Comparison of ENCODE assay signal across 21 cellular contexts in genomic region chr17:4558311-4558972, GRCh38. TPM values are rescaled to one million over a fixed set of nuclear protein-coding genes. Genes with fewer than 3 reads are reported as not detected.
"Had no signal": no experiment of that assay in that cellular context is flagged by ENCODE, and none has a peak within 500 bp of the region (broad histone marks: within the 10 kb centered on the region; RNA-seq: fewer than 3 reads in every experiment).

No MANE protein-coding gene starts in this region.

- H3K27me3 Mint-ChIP-seq: activated naive CD4-positive, alpha-beta T cell treated with anti-CD3 and anti-CD28 coated beads, Interleukin-2, amount 10 ng/mL, durations not matched to agents 7 days and 5 days; activated T-cell treated with anti-CD3 and anti-CD28 coated beads, Interleukin-2, amount 50 U/mL, for 24 hours; T-cell had no signal

- H3K4me3 ChIP-seq: ascending aorta had no signal

- DNase-seq: activated CD4-positive, CD25-positive, alpha-beta regulatory T cell treated with anti-CD3 and anti-CD28 coated beads, Interleukin-2, amount 50 U/mL, for 72 hours; activated naive CD4-positive, alpha-beta T cell treated with anti-CD3 and anti-CD28 coated beads, Interleukin-2, amount 10 ng/mL, durations not matched to agents 7 days and 5 days; activated T-cell treated with anti-CD3 and anti-CD28 coated beads, Interleukin-2, amount 50 U/mL, for 24 hours; brain microvascular endothelial cell; caudate nucleus; dermis blood vessel endothelial cell; effector memory CD4-positive, alpha-beta T cell; foreskin keratinocyte; mesenchymal stem cell; nephron progenitor cell; occipital lobe; retina; stimulated activated CD4-positive, alpha-beta T cell treated with anti-CD3 and anti-CD28 coated beads, Interleukin-4, amount 100 ng/mL, for 1 hour; stimulated activated naive CD4-positive, alpha-beta T cell treated with Interleukin-2 at 50 U/mL for 16 hours; T-cell; WERI-Rb-1 had no signal

- H3K27ac ChIP-seq: ascending aorta, brain microvascular endothelial cell, foreskin keratinocyte, WERI-Rb-1 had no signal

- H3K27me3 ChIP-seq: ascending aorta, brain microvascular endothelial cell, foreskin keratinocyte had no signal

- H3K4me3 Mint-ChIP-seq: activated naive CD4-positive, alpha-beta T cell treated with anti-CD3 and anti-CD28 coated beads, Interleukin-2, amount 10 ng/mL, durations not matched to agents 7 days and 5 days; activated T-cell treated with anti-CD3 and anti-CD28 coated beads, Interleukin-2, amount 50 U/mL, for 24 hours; nephron progenitor cell had no signal

- H3K9me3 ChIP-seq: ascending aorta had no signal

- H3K9me3 Mint-ChIP-seq: activated naive CD4-positive, alpha-beta T cell treated with anti-CD3 and anti-CD28 coated beads, Interleukin-2, amount 10 ng/mL, durations not matched to agents 7 days and 5 days; activated T-cell treated with anti-CD3 and anti-CD28 coated beads, Interleukin-2, amount 50 U/mL, for 24 hours; activated T-helper 2 cell treated with anti-CD3 and anti-CD28 coated beads, Interferon-gamma antibody, Interleukin-2, Interleukin-4, amounts not matched to agents 10 μg/mL and 5 μg/mL and 100 μg/mL, durations not matched to agents 14 hours and 24 hours and 36 hours; nephron progenitor cell; T-cell had no signal

- H3K27ac Mint-ChIP-seq: activated naive CD4-positive, alpha-beta T cell treated with anti-CD3 and anti-CD28 coated beads, Interleukin-2, amount 10 ng/mL, durations not matched to agents 7 days and 5 days; activated T-cell treated with anti-CD3 and anti-CD28 coated beads, Interleukin-2, amount 50 U/mL, for 24 hours; activated T-helper 2 cell treated with anti-CD3 and anti-CD28 coated beads, Interferon-gamma antibody, Interleukin-2, Interleukin-4, amounts not matched to agents 10 μg/mL and 5 μg/mL and 100 μg/mL, durations not matched to agents 14 hours and 24 hours and 36 hours; nephron progenitor cell; T-cell had no signal

- FAIRE-seq: TTC549 had no signal

- ATAC-seq: foreskin keratinocyte, T-cell had no signal

- H3K36me3 ChIP-seq: brain microvascular endothelial cell had no signal

RNA-seq across cellular contexts. Expression of gene GGT6, which starts 1.9 kb away (rescaled TPM):
- total RNA-seq: activated T-helper 2 cell treated with anti-CD3 and anti-CD28 coated beads, Interferon-gamma antibody, Interleukin-2, Interleukin-4, amounts not matched to agents 10 μg/mL and 5 μg/mL and 100 μg/mL, durations not matched to agents 14 hours and 24 hours and 36 hours; ascending aorta; dermis blood vessel endothelial cell; glomerular endothelial cell; mononuclear cell; occipital lobe; T-cell had no signal

RNA-seq across cellular contexts. Expression of gene SMTNL2, which starts 25.9 kb away (rescaled TPM):
- total RNA-seq: activated T-helper 2 cell treated with anti-CD3 and anti-CD28 coated beads, Interferon-gamma antibody, Interleukin-2, Interleukin-4, amounts not matched to agents 10 μg/mL and 5 μg/mL and 100 μg/mL, durations not matched to agents 14 hours and 24 hours and 36 hours; foreskin keratinocyte; glomerular endothelial cell; mononuclear cell; T-cell had no signal
- polyA plus RNA-seq: foreskin keratinocyte had no signal
